ENCODE assay signal across 14 cellular contexts in genomic region chr10:132634241-132634946, GRCh38.
DNase-seq lines count a peak whose midpoint lies in the region; ATAC-seq and TF ChIP-seq lines count a peak whose summit lies in the region.
"Had no signal": no experiment of that assay in that cellular context is flagged by ENCODE, and none has a peak within 500 bp of the region (broad histone marks: within the 10 kb centered on the region; RNA-seq: fewer than 3 reads in every experiment).

No MANE protein-coding gene starts in this region.

- H3K79me1 ChIP-seq in neuronal stem cell (ENCODE audit: low read depth, low read length), result no peaks in the 10 kb centered on the region

- H2BK15ac ChIP-seq in neuronal stem cell (ENCODE audit: low read length), result no peak overlapping the region

- ATAC-seq in HCT116, result peak; percentile 25; the same call in 1 of the 2 replicates
- ATAC-seq in central memory CD8-positive, alpha-beta T cell (replicated peaks; ENCODE audit: extremely low read depth, poor library complexity, severe bottlenecking), result peak; percentile 24
- ATAC-seq in HG03442 (IDR thresholded peaks at IDR 0.05; ENCODE audit: unreplicated experiment), result no peak

- no peak overlapping the region for H4K8ac ChIP-seq in neuronal stem cell (ENCODE audit: low read depth, low read length)

- no peaks in the 10 kb centered on the region for H3K27me3 ChIP-seq in BJ (ENCODE audit: control insufficient read depth, insufficient read depth, low read length)
- H3K27me3 ChIP-seq in HCT116 (ENCODE audit: insufficient read depth, low read length), result no peaks in the 10 kb centered on the region
- H3K27me3 ChIP-seq in neuronal stem cell (ENCODE audit: control insufficient read depth in 3 of 3, insufficient read depth in 3 of 3, low read depth in 1 of 3, low read length in 3 of 3), result no peaks in the 10 kb centered on the region
- H3K27me3 ChIP-seq in HAP-1 (ENCODE audit: low read depth), result no peaks in the 10 kb centered on the region

- RAD21 ChIA-PET in HCT116 (lab: Charles Lee; ENCODE audit: low non-redundant PET in 1 of 2, low total read pairs in 2 of 2, uncharacterized antibody in 2 of 2, unreplicated experiment in 2 of 2), result no interaction called here

- no peaks in the 10 kb centered on the region for H3K27me3 Mint-ChIP-seq in central memory CD8-positive, alpha-beta T cell
- H3K27me3 Mint-ChIP-seq: activated CD4-positive, alpha-beta memory T cell treated with anti-CD3 and anti-CD28 coated beads for 36 hours had no signal

- no peak overlapping the region for H3K14ac ChIP-seq in neuronal stem cell (ENCODE audit: low read length)

- H3K9me3 ChIP-seq in HCT116 (ENCODE audit: control insufficient read depth in 1 of 2, insufficient read depth in 1 of 2, low read depth in 1 of 2, low read length in 2 of 2) (no peaks in the 10 kb centered on the region), neuronal stem cell (replicated peaks in 1 of 2; ENCODE audit: control insufficient read depth in 2 of 2, insufficient read depth in 1 of 2, low read depth in 1 of 2, low read length in 2 of 2) (no peaks in the 10 kb centered on the region), HAP-1 (no peaks in the 10 kb centered on the region)
- H3K9me3 ChIP-seq: Caco-2 had no signal

- no peak overlapping the region for H3K9ac ChIP-seq in HCT116 (ENCODE audit: low read length)
- H3K9ac ChIP-seq in neuronal stem cell (ENCODE audit: low read depth, low read length, poor library complexity), result no peak overlapping the region
- H3K9ac ChIP-seq: parathyroid adenoma had no signal

- no peak overlapping the region for H4K91ac ChIP-seq in neuronal stem cell (ENCODE audit: low read depth, low read length, poor library complexity)

- peak overlapping the region; percentile 63 for H3K18ac ChIP-seq in neuronal stem cell (ENCODE audit: low read length)

- peak overlapping the region; percentile 33 for H2BK5ac ChIP-seq in neuronal stem cell (ENCODE audit: low read length)

- BruUV-seq in HCT116 (replicated peaks; lab: Mats Ljungman, UMichigan), result no TSS peak

- TF ChIP-seq CTCF in BJ (IDR thresholded peaks at IDR 0.05; ENCODE audit: insufficient read depth, low read depth, low read length) (0 out of 2 replicates have a peak, but pooled peaks have one; percentile 1), HCT116 (IDR thresholded peaks at IDR 0.05 in 2 of 3, conservative IDR thresholded peaks at IDR 0.05 in 1 of 3; ENCODE audit: borderline replicate concordance in 1 of 3, insufficient read depth in 1 of 3, low read depth in 2 of 3, low read length in 2 of 3) (0 out of 6 replicates have a peak, but pooled peaks of 1 of the 3 experiments have one; percentile 11)

- intact Hi-C loops in HCT116 (cut with micrococcal nuclease), result no loop called here

- H3K27ac ChIP-seq in HCT116 (ENCODE audit: low read depth, low read length) (no peak overlapping the region), neuronal stem cell (replicated peaks; ENCODE audit: low read length) (no peak overlapping the region)
- H3K27ac ChIP-seq: parathyroid adenoma had no signal

- no peaks in the 10 kb centered on the region for H3K9me3 Mint-ChIP-seq in central memory CD8-positive, alpha-beta T cell
- H3K9me3 Mint-ChIP-seq: activated CD4-positive, alpha-beta memory T cell treated with anti-CD3 and anti-CD28 coated beads for 36 hours had no signal

- H2BK12ac ChIP-seq in neuronal stem cell (ENCODE audit: low read length), result no peak overlapping the region

- no peaks in the 10 kb centered on the region for H3K4me1 ChIP-seq in HCT116 (ENCODE audit: control insufficient read depth in 1 of 2, insufficient read depth in 2 of 2, low read length in 2 of 2)
- H3K4me1 ChIP-seq in neuronal stem cell (ENCODE audit: control insufficient read depth in 2 of 2, insufficient read depth in 1 of 2, low read depth in 1 of 2, low read length in 2 of 2), result peaks cover 1 to 20% of the 10 kb centered on the region in 2 donors
- no peaks in the 10 kb centered on the region for H3K4me1 ChIP-seq in HAP-1
- H3K4me1 ChIP-seq: Caco-2 had no signal

- H3K4ac ChIP-seq in neuronal stem cell (ENCODE audit: low read length), result no peak overlapping the region

- POLR2A ChIA-PET in BJ (lab: Charles Lee) (no interaction called here), HCT116 (lab: Charles Lee) (no interaction called here)

- H3K79me2 ChIP-seq in HCT116 (ENCODE audit: insufficient read depth, low read length), result no peaks in the 10 kb centered on the region

- no peak overlapping the region for H3K4me3 Mint-ChIP-seq in central memory CD8-positive, alpha-beta T cell
- H3K4me3 Mint-ChIP-seq: activated CD4-positive, alpha-beta memory T cell treated with anti-CD3 and anti-CD28 coated beads for 36 hours had no signal

- in situ Hi-C loops in HAP-1 (cut with MboI; ENCODE audit: low sequenced_read_pairs), result loop anchor here (5.0 to 25.0 kb wide), 2 partner anchors 172 to 422 kb away; no protein-coding TSS in a partner anchor

- H2BK120ac ChIP-seq in neuronal stem cell (ENCODE audit: low read depth, low read length), result no peak overlapping the region

- no peak overlapping the region for H3K27ac Mint-ChIP-seq in central memory CD8-positive, alpha-beta T cell (ENCODE audit: low read depth)
- H3K27ac Mint-ChIP-seq: activated CD4-positive, alpha-beta memory T cell treated with anti-CD3 and anti-CD28 coated beads for 36 hours had no signal

- TF ChIP-seq POLR2A in HCT116 (IDR thresholded peaks at IDR 0.05; ENCODE audit: borderline replicate concordance, extremely low read depth, insufficient read depth, insufficient read length), result no peak

- H3K4me3 ChIP-seq in BJ (ENCODE audit: low read depth, low read length) (no peak overlapping the region), HCT116 (replicated peaks in 1 of 2; ENCODE audit: low read depth in 1 of 2, low read length in 2 of 2) (no peak overlapping the region), neuronal stem cell (ENCODE audit: low read length in 2 of 2) (no peak overlapping the region), HAP-1 (no peak overlapping the region)

- H3K4me2 ChIP-seq in HCT116 (ENCODE audit: low read length) (no peak overlapping the region), neuronal stem cell (ENCODE audit: insufficient read depth, low read length, poor library complexity, severe bottlenecking) (no peak overlapping the region)

- no peak for DNase-seq in BJ (ENCODE audit: low read depth)
- DNase-seq in HCT116 (ENCODE audit: low read depth, low spot score), result no peak
- DNase-seq in central memory CD8-positive, alpha-beta T cell (ENCODE audit: low spot score in 2 of 2), result no peak
- DNase-seq in neuronal stem cell (ENCODE audit: low spot score), result no peak
- no peak for DNase-seq in hypothalamus (lab: John Stamatoyannopoulos, UW)
- DNase-seq in HAP-1 (ENCODE audit: low spot score in 2 of 2), result no peak
- DNase-seq in T-helper 9 cell, result no peak
- DNase-seq: activated CD4-positive, alpha-beta memory T cell treated with anti-CD3 and anti-CD28 coated beads for 36 hours; amygdala; NCI-H187 treated with DMSO at 0.1 percent for 48 hours; SHP77 treated with DMSO at 0.1 percent for 48 hours had no signal

- no peak overlapping the region for H3K23ac ChIP-seq in neuronal stem cell (ENCODE audit: low read depth, low read length, poor library complexity)

- H2AK5ac ChIP-seq in neuronal stem cell (ENCODE audit: low read depth, low read length), result no peak overlapping the region

- H2AFZ ChIP-seq in HCT116 (ENCODE audit: low read depth, low read length, poor library complexity, severe bottlenecking) (no peak overlapping the region), neuronal stem cell (ENCODE audit: low read length) (no peak overlapping the region)
- H2AFZ ChIP-seq: parathyroid adenoma had no signal

- WGBS in neuronal stem cell (ENCODE audit: extremely low coverage in 2 of 2, insufficient read length in 2 of 2, insufficient replicate concordance in 1 of 2), 2 donors, result no CpG with 5 or more reads among the region's 22 CpGs

- no peak for TF ChIP-seq RAD21 in HCT116 (IDR thresholded peaks at IDR 0.05; ENCODE audit: low read depth)

- CTCF ChIA-PET in BJ (lab: Yijun Ruan, JAX) (interaction anchor here (0.6 to 4.7 kb wide), 6 partner anchors 16 to 178 kb away, joined by 3 to 42 read pairs (median 4); no protein-coding TSS in a partner anchor), HCT116 (lab: Charles Lee) (no interaction called here)

- H3K36me3 Mint-ChIP-seq in central memory CD8-positive, alpha-beta T cell (ENCODE audit: insufficient read depth), result peaks cover 4% of the 10 kb centered on the region
- H3K36me3 Mint-ChIP-seq: activated CD4-positive, alpha-beta memory T cell treated with anti-CD3 and anti-CD28 coated beads for 36 hours had no signal

- H3K9me2 ChIP-seq in HCT116 (ENCODE audit: insufficient read depth), result no peaks in the 10 kb centered on the region

- no peaks in the 10 kb centered on the region for H4K20me1 ChIP-seq in HCT116 (ENCODE audit: insufficient read depth)

- H3K36me3 ChIP-seq in BJ (ENCODE audit: control insufficient read depth, insufficient read depth, low read length) (peaks cover 2% of the 10 kb centered on the region), HCT116 (ENCODE audit: control insufficient read depth in 1 of 2, insufficient read depth in 2 of 2, low read length in 2 of 2) (no peaks in the 10 kb centered on the region), neuronal stem cell (replicated peaks in 1 of 2; ENCODE audit: control insufficient read depth in 2 of 2, insufficient read depth in 2 of 2, low read length in 2 of 2) (no peaks in the 10 kb centered on the region), HAP-1 (replicated peaks) (no peaks in the 10 kb centered on the region)

- H3K4me1 Mint-ChIP-seq in central memory CD8-positive, alpha-beta T cell, result peaks cover 20% of the 10 kb centered on the region

TF ChIP-seq in HCT116, 20 proteins besides CTCF, POLR2A, EP300 and RAD21:
- TF ChIP-seq ELF1 (IDR thresholded peaks at IDR 0.05; ENCODE audit: borderline replicate concordance, low read depth), result no peak
- TF ChIP-seq FOSL1 (IDR thresholded peaks at IDR 0.05; ENCODE audit: low read depth), result no peak
- no peak for TF ChIP-seq POLR2AphosphoS5 (IDR thresholded peaks at IDR 0.05; ENCODE audit: low read depth, low read length)
- TF ChIP-seq SRF (IDR thresholded peaks at IDR 0.05; ENCODE audit: low read depth), result no peak
- TF ChIP-seq ZFX (IDR thresholded peaks at IDR 0.05), result no peak
- no peak for TF ChIP-seq YY1 (IDR thresholded peaks at IDR 0.05; ENCODE audit: extremely low read depth, insufficient replicate concordance, low read depth, low read length)
- no peak for TF ChIP-seq EGR1 (IDR thresholded peaks at IDR 0.05; ENCODE audit: low read depth)
- TF ChIP-seq JUND (IDR thresholded peaks at IDR 0.05), result no peak
TF ChIP-seq in HCT116: peak in this region for 0.
